In the genomic region with DNA sequence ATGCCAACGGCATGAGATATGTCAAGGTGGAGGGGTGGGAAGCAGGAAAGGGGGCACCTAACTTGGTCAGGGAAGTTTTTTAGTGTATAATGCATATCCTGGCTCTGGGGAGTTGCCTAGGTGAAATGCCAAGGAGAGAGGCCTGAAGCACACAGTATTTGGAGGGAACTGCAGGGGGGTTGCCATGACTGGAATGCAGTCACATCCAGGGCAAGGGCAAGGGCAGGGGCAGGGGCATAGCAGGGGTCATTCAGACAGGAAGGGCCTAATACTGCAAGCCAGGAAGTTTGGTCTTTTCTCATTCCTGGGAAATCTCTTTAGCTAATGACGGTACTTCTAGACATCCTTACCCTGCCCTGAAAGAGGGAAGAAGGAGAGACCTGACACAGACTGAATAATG, we compare ENCODE assay signal across 18 cellular contexts.
A peak's percentile ranks its signal among the peaks of the same experiment; 100 is the strongest.
DNase-seq lines count a peak whose midpoint lies in the region; ATAC-seq, FAIRE-seq and TF ChIP-seq lines count a peak whose summit lies in the region.
"Had no signal": no experiment of that assay in that cellular context is flagged by ENCODE, and none has a peak within 500 bp of the region (broad histone marks: within the 10 kb centered on the region; RNA-seq: fewer than 3 reads in every experiment).

No MANE protein-coding gene starts in this region.

- H3K27me3 Mint-ChIP-seq in GM23338 (ENCODE audit: insufficient read depth, low read depth, poor library complexity) (peaks cover 7% of the 10 kb centered on the region), WTC11 (ENCODE audit: low read depth) (no peaks in the 10 kb centered on the region; the same call in 1 of the 2 replicates)
- H3K27me3 Mint-ChIP-seq: CD4-positive, alpha-beta memory T cell had no signal

- CTCF ChIA-PET in WTC11 (lab: Charles Lee) (no interaction called here), endothelial cell of umbilical vein (lab: Charles Lee) (interaction anchor here (1.1 to 2.1 kb wide), 3 partner anchors 9 to 38 kb away, joined by 3 to 11 read pairs (median 4); no protein-coding TSS in a partner anchor)

- H3K4me2 ChIP-seq in GM23338 (no peak overlapping the region), endothelial cell of umbilical vein (ENCODE audit: insufficient read depth, low read length) (peak overlapping the region; percentile 43)
- H3K4me2 ChIP-seq: BLaER1 had no signal

- H3K4me3 Mint-ChIP-seq in GM23338 (no peak overlapping the region), WTC11 (no peak overlapping the region)
- H3K4me3 Mint-ChIP-seq: CD14-positive monocyte; CD4-positive, alpha-beta memory T cell had no signal

- H3K9me3 Mint-ChIP-seq in GM23338 (peaks cover 2% of the 10 kb centered on the region; the same call in 2 of the 3 replicates), WTC11 (peaks cover 9% of the 10 kb centered on the region)

- no peaks in the 10 kb centered on the region for H3K9me3 ChIP-seq in endothelial cell of umbilical vein (replicated peaks; ENCODE audit: control insufficient read depth, insufficient read depth, low read length)
- H3K9me3 ChIP-seq: BLaER1 had no signal

- H3K4me1 ChIP-seq in GM23338 (ENCODE audit: insufficient read depth): no peaks in the 10 kb centered on the region
- H3K4me1 ChIP-seq in endothelial cell of umbilical vein (ENCODE audit: control insufficient read depth, extremely low read depth, insufficient read depth, low read length): peaks cover 9% of the 10 kb centered on the region
- H3K4me1 ChIP-seq: BLaER1 had no signal

- H3K9ac ChIP-seq in endothelial cell of umbilical vein (replicated peaks; ENCODE audit: extremely low read depth, insufficient read depth, low read length): no peak overlapping the region
- H3K9ac ChIP-seq: BLaER1 had no signal

- peak; percentile 30 for DNase-seq in GM23338 (ENCODE audit: low spot score)
- peak; percentile 22 for DNase-seq in WTC11 (ENCODE audit: low spot score)
- DNase-seq in endothelial cell of umbilical vein (ENCODE audit: low read depth, low spot score): peak; percentile 16
- no peak for DNase-seq in left lobe of liver (ENCODE audit: low spot score)
- DNase-seq in stimulated activated naive CD8-positive, alpha-beta T cell treated with anti-CD3 and anti-CD28 coated beads, Interleukin-15, Interleukin-2, amounts not matched to agents 100 U/mL and 50 U/mL, for 24 hours: no peak
- no peak for DNase-seq in DMS79 treated with DMSO at 0.1 percent for 48 hours (lab: John Stamatoyannopoulos, UW)
- no peak for DNase-seq in NCI-H1417 treated with DMSO at 0.1 percent for 48 hours (lab: John Stamatoyannopoulos, UW)
- DNase-seq: 8988T; CD4-positive, alpha-beta memory T cell; DMS153; DMS79; GF-D8; GOT3; HCEC 1CT; IMR-90 had no signal

- H3K4me1 Mint-ChIP-seq in GM23338 (peaks cover 9% of the 10 kb centered on the region), WTC11 (peaks cover 8% of the 10 kb centered on the region)
- H3K4me1 Mint-ChIP-seq: CD14-positive monocyte; CD4-positive, alpha-beta memory T cell had no signal

- H4K20me1 ChIP-seq in GM23338 (replicated peaks; ENCODE audit: insufficient read depth) (no peaks in the 10 kb centered on the region), endothelial cell of umbilical vein (replicated peaks; ENCODE audit: control insufficient read depth, extremely low read depth, insufficient read depth, low read length) (no peaks in the 10 kb centered on the region)
- H4K20me1 ChIP-seq: BLaER1 had no signal

- no peaks in the 10 kb centered on the region for H3K27me3 ChIP-seq in GM23338 (ENCODE audit: insufficient read depth)
- no peaks in the 10 kb centered on the region for H3K27me3 ChIP-seq in endothelial cell of umbilical vein (ENCODE audit: control insufficient read depth in 2 of 2, insufficient read depth in 2 of 2, low read length in 2 of 2)
- H3K27me3 ChIP-seq: BLaER1 had no signal

- H3K27ac Mint-ChIP-seq in GM23338 (peak overlapping the region; percentile 16), WTC11 (no peak overlapping the region)
- H3K27ac Mint-ChIP-seq: CD14-positive monocyte; CD4-positive, alpha-beta memory T cell had no signal

- no peaks in the 10 kb centered on the region for H3K36me3 ChIP-seq in GM23338 (ENCODE audit: insufficient read depth)
- no peaks in the 10 kb centered on the region for H3K36me3 ChIP-seq in endothelial cell of umbilical vein (ENCODE audit: control insufficient read depth in 2 of 2, extremely low read depth in 1 of 2, insufficient read depth in 2 of 2, low read length in 2 of 2)
- H3K36me3 ChIP-seq: BLaER1 had no signal

- H3K9me1 ChIP-seq in endothelial cell of umbilical vein (replicated peaks; ENCODE audit: control insufficient read depth, extremely low read depth, insufficient read depth, low read length): no peaks in the 10 kb centered on the region

- dilution Hi-C loops in endothelial cell of umbilical vein (cut with MboI; ENCODE audit: extremely low pct_ligation_motif_present, low sequenced_read_pairs): no loop called here

- H2AFZ ChIP-seq in GM23338 (no peak overlapping the region), endothelial cell of umbilical vein (ENCODE audit: low read depth, low read length) (no peak overlapping the region)

- H3K27ac ChIP-seq in GM23338 (ENCODE audit: low read depth) (no peak overlapping the region), endothelial cell of umbilical vein (ENCODE audit: insufficient read depth, low read depth, low read length) (no peak overlapping the region)
- H3K27ac ChIP-seq: BLaER1, HL-60 had no signal

- intact Hi-C loops in endothelial cell of umbilical vein (cut with micrococcal nuclease): loop anchor here (2.0 kb wide), 1 partner anchor 41 kb away; no protein-coding TSS in a partner anchor

- ATAC-seq in GM23338: peak; percentile 81
- ATAC-seq in WTC11: peak; percentile 97
- ATAC-seq in left lobe of liver: peak; percentile 18
- no peak for ATAC-seq in stimulated activated naive CD8-positive, alpha-beta T cell treated with anti-CD3 and anti-CD28 coated beads, Interleukin-15, Interleukin-2, amounts not matched to agents 100 U/mL and 50 U/mL, for 24 hours

- no peaks in the 10 kb centered on the region for H3F3A ChIP-seq in GM23338 (replicated peaks; ENCODE audit: low read depth)

- H3K4me3 ChIP-seq in GM23338 (no peak overlapping the region), endothelial cell of umbilical vein (replicated peaks in 1 of 3; ENCODE audit: insufficient read depth in 1 of 3, low read depth in 1 of 3, low read length in 3 of 3) (no peak overlapping the region)
- H3K4me3 ChIP-seq: BLaER1 had no signal

- H3K9me2 ChIP-seq in GM23338 (ENCODE audit: insufficient read depth): no peaks in the 10 kb centered on the region

- no peak for TF ChIP-seq POLR2A in endothelial cell of umbilical vein (IDR thresholded peaks at IDR 0.05; ENCODE audit: low read depth, low read length)

- POLR2A ChIA-PET in WTC11 (lab: Charles Lee) (no interaction called here), endothelial cell of umbilical vein (lab: Charles Lee) (no interaction called here)

- H3K79me2 ChIP-seq in GM23338 (replicated peaks; ENCODE audit: insufficient read depth) (no peaks in the 10 kb centered on the region), endothelial cell of umbilical vein (ENCODE audit: control insufficient read depth, insufficient read depth, low read length) (no peaks in the 10 kb centered on the region)

- TF ChIP-seq CTCF in GM23338 (conservative IDR thresholded peaks at IDR 0.05; ENCODE audit: low read depth in 2 of 2): no peak
- no peak for TF ChIP-seq CTCF in WTC11 (IDR thresholded peaks at IDR 0.05)
- no peak for TF ChIP-seq CTCF in endothelial cell of umbilical vein (IDR thresholded peaks at IDR 0.05; ENCODE audit: extremely low read depth in 1 of 2, insufficient read depth in 1 of 2, low read depth in 1 of 2, low read length in 2 of 2)

- no TSS peak for BruUV-seq in endothelial cell of umbilical vein (replicated peaks; lab: Mats Ljungman, UMichigan)

- no peaks in the 10 kb centered on the region for H3K36me3 Mint-ChIP-seq in GM23338 (ENCODE audit: low read depth)
- H3K36me3 Mint-ChIP-seq in WTC11: peaks cover under 1% of the 10 kb centered on the region; the same call in 1 of the 2 replicates
- H3K36me3 Mint-ChIP-seq: CD14-positive monocyte; CD4-positive, alpha-beta memory T cell had no signal

- peak; percentile 62 for FAIRE-seq in endothelial cell of umbilical vein (lab: Jason Lieb, UNC)

TF ChIP-seq in WTC11, 78 proteins besides CTCF, POLR2A, EP300 and RAD21 (continues in another document):
- TF ChIP-seq ZNF121 (CRISPR knock-in tag; IDR thresholded peaks at IDR 0.05): no peak
- no peak for TF ChIP-seq ZNF219 (CRISPR knock-in tag; IDR thresholded peaks at IDR 0.05; ENCODE audit: borderline replicate concordance)
- TF ChIP-seq SMAD4 (CRISPR knock-in tag; IDR thresholded peaks at IDR 0.05): no peak
- no peak for TF ChIP-seq ZNF317 (CRISPR knock-in tag; IDR thresholded peaks at IDR 0.05; ENCODE audit: borderline replicate concordance, low read depth)
- TF ChIP-seq SOX15 (CRISPR knock-in tag; IDR thresholded peaks at IDR 0.05): no peak
- no peak for TF ChIP-seq IRF1 (CRISPR knock-in tag; IDR thresholded peaks at IDR 0.05)

TF ChIP-seq in endothelial cell of umbilical vein, 7 proteins besides CTCF, POLR2A, EP300 and RAD21:
- TF ChIP-seq, protein P1, sequence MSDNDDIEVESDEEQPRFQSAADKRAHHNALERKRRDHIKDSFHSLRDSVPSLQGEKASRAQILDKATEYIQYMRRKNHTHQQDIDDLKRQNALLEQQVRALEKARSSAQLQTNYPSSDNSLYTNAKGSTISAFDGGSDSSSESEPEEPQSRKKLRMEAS (IDR thresholded peaks at IDR 0.05; ENCODE audit: insufficient read depth, insufficient read length): no peak
- peak; percentile 16 for TF ChIP-seq FOS (IDR thresholded peaks at IDR 0.05; ENCODE audit: borderline replicate concordance, insufficient read depth, low read length)
- TF ChIP-seq POLR2AphosphoS5 (IDR thresholded peaks at IDR 0.05; ENCODE audit: insufficient read depth, low read depth, low read length): peak; percentile 31

Comparison
In these comparisons a context has a peak if more than half of its experiments do, and no peak if none do; other contexts are left out.
1. DNase-seq: peak in GM23338 (single experiment), WTC11 (single experiment) and endothelial cell of umbilical vein (single experiment); none in left lobe of liver (single experiment), stimulated activated naive CD8-positive, alpha-beta T cell treated with anti-CD3 and anti-CD28 coated beads, Interleukin-15, Interleukin-2, amounts not matched to agents 100 U/mL and 50 U/mL, for 24 hours (single experiment), DMS79 treated with DMSO at 0.1 percent for 48 hours (single experiment) and NCI-H1417 treated with DMSO at 0.1 percent for 48 hours (single experiment).